In the genomic region with DNA sequence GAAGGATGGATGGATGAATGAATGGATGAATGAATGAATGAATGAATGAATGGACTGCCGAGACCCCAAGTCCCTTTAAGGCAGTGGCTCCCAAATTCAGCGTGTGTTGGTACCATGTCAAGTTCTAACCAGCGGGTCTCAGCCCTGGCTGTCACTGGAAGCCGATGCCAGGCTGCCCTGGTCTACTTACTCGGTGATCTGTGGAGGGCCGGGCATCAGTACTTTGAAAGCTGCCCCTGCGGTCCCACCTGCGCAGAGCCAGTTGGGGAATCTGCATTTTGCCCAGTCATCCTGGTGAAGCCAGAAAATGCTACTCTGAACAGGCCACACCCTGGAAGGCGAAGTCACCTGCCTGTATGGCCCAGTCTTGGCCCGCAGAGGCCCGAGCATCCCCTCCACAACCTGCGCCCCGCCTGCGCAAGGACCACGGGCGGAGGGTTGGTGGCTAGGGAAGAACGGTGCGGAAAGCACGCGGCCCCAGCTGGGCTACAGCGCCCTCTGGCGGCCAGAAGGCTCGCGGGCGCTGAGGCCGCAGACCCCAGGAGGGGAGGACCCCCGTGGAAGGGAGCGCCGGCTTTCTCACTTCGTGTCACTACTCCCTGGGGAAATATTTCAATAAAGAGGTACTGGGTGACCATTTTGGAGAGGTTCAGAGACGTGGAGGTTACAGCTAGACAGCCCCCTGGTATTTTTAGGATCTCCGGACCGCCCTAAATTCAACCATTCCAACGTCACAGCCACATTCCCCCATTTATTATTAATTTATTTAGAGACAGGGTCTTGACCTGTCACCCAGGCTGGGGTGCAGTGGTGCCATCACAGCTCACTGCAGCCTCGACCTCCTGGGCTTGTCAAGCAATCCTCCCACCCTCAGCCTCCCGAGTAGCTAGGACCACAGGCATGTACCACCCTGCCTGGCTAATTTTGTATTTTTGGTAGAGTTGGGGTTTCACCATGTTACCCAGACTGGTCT, we compare ENCODE assay signal across 1 cellular context.
TF ChIP-seq lines count a peak whose summit lies in the region.

No MANE protein-coding gene starts in this region.

TF ChIP-seq in HepG2, 621 proteins besides CTCF, POLR2A, EP300 and RAD21 (continued from another document and continues in another):
- TF ChIP-seq GMEB2 (CRISPR knock-in tag; IDR thresholded peaks at IDR 0.05; ENCODE audit: low read depth) = no peak
- TF ChIP-seq ELF4 (CRISPR knock-in tag; IDR thresholded peaks at IDR 0.05; ENCODE audit: borderline replicate concordance) = no peak
- TF ChIP-seq SMARCC2 (IDR thresholded peaks at IDR 0.05) = no peak
- TF ChIP-seq ZBTB8A (CRISPR knock-in tag; IDR thresholded peaks at IDR 0.05; ENCODE audit: borderline replicate concordance, low read depth) = no peak
- TF ChIP-seq ISX (CRISPR knock-in tag; conservative IDR thresholded peaks at IDR 0.05) = no peak
- TF ChIP-seq GPN1 (CRISPR knock-in tag; IDR thresholded peaks at IDR 0.05; ENCODE audit: borderline replicate concordance) = no peak
- no peak for TF ChIP-seq ZSCAN22 (CRISPR knock-in tag; IDR thresholded peaks at IDR 0.05)
- no peak for TF ChIP-seq ZNF160 (CRISPR knock-in tag; IDR thresholded peaks at IDR 0.05)
- TF ChIP-seq, protein P1, sequence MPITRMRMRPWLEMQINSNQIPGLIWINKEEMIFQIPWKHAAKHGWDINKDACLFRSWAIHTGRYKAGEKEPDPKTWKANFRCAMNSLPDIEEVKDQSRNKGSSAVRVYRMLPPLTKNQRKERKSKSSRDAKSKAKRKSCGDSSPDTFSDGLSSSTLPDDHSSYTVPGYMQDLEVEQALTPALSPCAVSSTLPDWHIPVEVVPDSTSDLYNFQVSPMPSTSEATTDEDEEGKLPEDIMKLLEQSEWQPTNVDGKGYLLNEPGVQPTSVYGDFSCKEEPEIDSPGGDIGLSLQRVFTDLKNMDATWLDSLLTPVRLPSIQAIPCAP (CRISPR knock-in tag; IDR thresholded peaks at IDR 0.05; ENCODE audit: low read depth) = no peak
- no peak for TF ChIP-seq ATF7 (IDR thresholded peaks at IDR 0.05)
- no peak for TF ChIP-seq ATF7 (CRISPR knock-in tag; IDR thresholded peaks at IDR 0.05)
- TF ChIP-seq, protein P2, sequence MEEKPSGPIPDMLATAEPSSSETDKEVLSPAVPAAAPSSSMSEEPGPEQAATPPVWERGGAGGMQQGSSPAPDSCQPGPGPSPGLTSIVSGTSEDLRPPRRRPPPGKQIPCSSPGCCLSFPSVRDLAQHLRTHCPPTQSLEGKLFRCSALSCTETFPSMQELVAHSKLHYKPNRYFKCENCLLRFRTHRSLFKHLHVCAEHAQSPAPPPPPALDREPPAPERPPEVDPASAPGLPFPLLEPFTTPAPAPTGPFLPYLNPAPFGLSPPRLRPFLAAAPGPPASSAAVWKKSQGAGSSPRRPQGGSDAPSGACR (CRISPR knock-in tag; IDR thresholded peaks at IDR 0.05) = no peak
- no peak for TF ChIP-seq ZNF3 (CRISPR knock-in tag; IDR thresholded peaks at IDR 0.05)
- no peak for TF ChIP-seq ZNF33B (CRISPR knock-in tag; IDR thresholded peaks at IDR 0.05)
- TF ChIP-seq, protein P3, sequence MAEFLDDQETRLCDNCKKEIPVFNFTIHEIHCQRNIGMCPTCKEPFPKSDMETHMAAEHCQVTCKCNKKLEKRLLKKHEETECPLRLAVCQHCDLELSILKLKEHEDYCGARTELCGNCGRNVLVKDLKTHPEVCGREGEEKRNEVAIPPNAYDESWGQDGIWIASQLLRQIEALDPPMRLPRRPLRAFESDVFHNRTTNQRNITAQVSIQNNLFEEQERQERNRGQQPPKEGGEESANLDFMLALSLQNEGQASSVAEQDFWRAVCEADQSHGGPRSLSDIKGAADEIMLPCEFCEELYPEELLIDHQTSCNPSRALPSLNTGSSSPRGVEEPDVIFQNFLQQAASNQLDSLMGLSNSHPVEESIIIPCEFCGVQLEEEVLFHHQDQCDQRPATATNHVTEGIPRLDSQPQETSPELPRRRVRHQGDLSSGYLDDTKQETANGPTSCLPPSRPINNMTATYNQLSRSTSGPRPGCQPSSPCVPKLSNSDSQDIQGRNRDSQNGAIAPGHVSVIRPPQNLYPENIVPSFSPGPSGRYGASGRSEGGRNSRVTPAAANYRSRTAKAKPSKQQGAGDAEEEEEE (CRISPR knock-in tag; IDR thresholded peaks at IDR 0.05; ENCODE audit: borderline replicate concordance) = no peak
- TF ChIP-seq NR2C2 (CRISPR knock-in tag; IDR thresholded peaks at IDR 0.05; ENCODE audit: borderline replicate concordance) = no peak
- peak; percentile 45; the same call in 1 of the 2 replicates for TF ChIP-seq ZNF605 (CRISPR knock-in tag; IDR thresholded peaks at IDR 0.05)
- TF ChIP-seq ZC3H4 (CRISPR knock-in tag; IDR thresholded peaks at IDR 0.05; ENCODE audit: borderline replicate concordance) = no peak
- TF ChIP-seq TARDBP (CRISPR knock-in tag; IDR thresholded peaks at IDR 0.05) = no peak
- no peak for TF ChIP-seq ZBTB26 (CRISPR knock-in tag; IDR thresholded peaks at IDR 0.05; ENCODE audit: borderline replicate concordance)
- TF ChIP-seq ZNF766 (CRISPR knock-in tag; IDR thresholded peaks at IDR 0.05; ENCODE audit: borderline replicate concordance) = no peak
- TF ChIP-seq LBX2 (CRISPR knock-in tag; IDR thresholded peaks at IDR 0.05; ENCODE audit: borderline replicate concordance) = no peak
- no peak for TF ChIP-seq RFXANK (CRISPR knock-in tag; IDR thresholded peaks at IDR 0.05)
- no peak for TF ChIP-seq U2AF2 (IDR thresholded peaks at IDR 0.05; ENCODE audit: low read depth, low read length)
- TF ChIP-seq BORCS8-MEF2B (CRISPR knock-in tag; IDR thresholded peaks at IDR 0.05) = peak; percentile 64; the same call in 1 of the 2 replicates
- TF ChIP-seq SETDB1 (CRISPR knock-in tag; IDR thresholded peaks at IDR 0.05; ENCODE audit: borderline replicate concordance) = no peak
- TF ChIP-seq HOXA5 (CRISPR knock-in tag; IDR thresholded peaks at IDR 0.05) = peak; percentile 61; the same call in 1 of the 2 replicates
- TF ChIP-seq FOXA1 (IDR thresholded peaks at IDR 0.05) = no peak
- no peak for TF ChIP-seq FOXA1 (CRISPR knock-in tag; IDR thresholded peaks at IDR 0.05)
- no peak for TF ChIP-seq ZNF142 (CRISPR knock-in tag; IDR thresholded peaks at IDR 0.05)
- peak; percentile 40; the same call in 1 of the 2 replicates for TF ChIP-seq ATF7-NPFF (CRISPR knock-in tag; IDR thresholded peaks at IDR 0.05; ENCODE audit: low read depth)
- TF ChIP-seq, protein P4, sequence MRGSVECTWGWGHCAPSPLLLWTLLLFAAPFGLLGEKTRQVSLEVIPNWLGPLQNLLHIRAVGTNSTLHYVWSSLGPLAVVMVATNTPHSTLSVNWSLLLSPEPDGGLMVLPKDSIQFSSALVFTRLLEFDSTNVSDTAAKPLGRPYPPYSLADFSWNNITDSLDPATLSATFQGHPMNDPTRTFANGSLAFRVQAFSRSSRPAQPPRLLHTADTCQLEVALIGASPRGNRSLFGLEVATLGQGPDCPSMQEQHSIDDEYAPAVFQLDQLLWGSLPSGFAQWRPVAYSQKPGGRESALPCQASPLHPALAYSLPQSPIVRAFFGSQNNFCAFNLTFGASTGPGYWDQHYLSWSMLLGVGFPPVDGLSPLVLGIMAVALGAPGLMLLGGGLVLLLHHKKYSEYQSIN (CRISPR knock-in tag; IDR thresholded peaks at IDR 0.05; ENCODE audit: borderline replicate concordance) = no peak
- no peak for TF ChIP-seq NR3C1 (CRISPR knock-in tag; IDR thresholded peaks at IDR 0.05)
- TF ChIP-seq SUZ12 (IDR thresholded peaks at IDR 0.05; ENCODE audit: low read depth, low read length) = no peak
- no peak for TF ChIP-seq CEBPB (IDR thresholded peaks at IDR 0.05; ENCODE audit: borderline replicate concordance, low read depth, low read length)
- TF ChIP-seq ZFX (CRISPR knock-in tag; IDR thresholded peaks at IDR 0.05; ENCODE audit: low read depth) = 0 out of 2 replicates have a peak, but pooled peaks have one; percentile 35
- no peak for TF ChIP-seq CHCHD3 (CRISPR knock-in tag; IDR thresholded peaks at IDR 0.05)
- TF ChIP-seq ZBTB7A (CRISPR knock-in tag; IDR thresholded peaks at IDR 0.05) = peak; percentile 92
- TF ChIP-seq ZNF10 (CRISPR knock-in tag; IDR thresholded peaks at IDR 0.05; ENCODE audit: borderline replicate concordance, low read depth) = no peak
- TF ChIP-seq, protein P5, sequence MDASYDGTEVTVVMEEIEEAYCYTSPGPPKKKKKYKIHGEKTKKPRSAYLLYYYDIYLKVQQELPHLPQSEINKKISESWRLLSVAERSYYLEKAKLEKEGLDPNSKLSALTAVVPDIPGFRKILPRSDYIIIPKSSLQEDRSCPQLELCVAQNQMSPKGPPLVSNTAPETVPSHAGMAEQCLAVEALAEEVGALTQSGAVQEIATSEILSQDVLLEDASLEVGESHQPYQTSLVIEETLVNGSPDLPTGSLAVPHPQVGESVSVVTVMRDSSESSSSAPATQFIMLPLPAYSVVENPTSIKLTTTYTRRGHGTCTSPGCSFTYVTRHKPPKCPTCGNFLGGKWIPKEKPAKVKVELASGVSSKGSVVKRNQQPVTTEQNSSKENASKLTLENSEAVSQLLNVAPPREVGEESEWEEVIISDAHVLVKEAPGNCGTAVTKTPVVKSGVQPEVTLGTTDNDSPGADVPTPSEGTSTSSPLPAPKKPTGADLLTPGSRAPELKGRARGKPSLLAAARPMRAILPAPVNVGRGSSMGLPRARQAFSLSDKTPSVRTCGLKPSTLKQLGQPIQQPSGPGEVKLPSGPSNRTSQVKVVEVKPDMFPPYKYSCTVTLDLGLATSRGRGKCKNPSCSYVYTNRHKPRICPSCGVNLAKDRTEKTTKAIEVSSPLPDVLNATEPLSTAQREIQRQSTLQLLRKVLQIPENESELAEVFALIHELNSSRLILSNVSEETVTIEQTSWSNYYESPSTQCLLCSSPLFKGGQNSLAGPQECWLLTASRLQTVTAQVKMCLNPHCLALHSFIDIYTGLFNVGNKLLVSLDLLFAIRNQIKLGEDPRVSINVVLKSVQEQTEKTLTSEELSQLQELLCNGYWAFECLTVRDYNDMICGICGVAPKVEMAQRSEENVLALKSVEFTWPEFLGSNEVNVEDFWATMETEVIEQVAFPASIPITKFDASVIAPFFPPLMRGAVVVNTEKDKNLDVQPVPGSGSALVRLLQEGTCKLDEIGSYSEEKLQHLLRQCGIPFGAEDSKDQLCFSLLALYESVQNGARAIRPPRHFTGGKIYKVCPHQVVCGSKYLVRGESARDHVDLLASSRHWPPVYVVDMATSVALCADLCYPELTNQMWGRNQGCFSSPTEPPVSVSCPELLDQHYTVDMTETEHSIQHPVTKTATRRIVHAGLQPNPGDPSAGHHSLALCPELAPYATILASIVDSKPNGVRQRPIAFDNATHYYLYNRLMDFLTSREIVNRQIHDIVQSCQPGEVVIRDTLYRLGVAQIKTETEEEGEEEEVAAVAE (CRISPR knock-in tag; IDR thresholded peaks at IDR 0.05; ENCODE audit: borderline replicate concordance) = no peak
